In genomic region chr7:39720586-39720985, GRCh38 we compare ENCODE assay signal across 11 cellular contexts.
DNase-seq lines count a peak whose midpoint lies in the region; ATAC-seq and TF ChIP-seq lines count a peak whose summit lies in the region.
"Had no signal": no experiment of that assay in that cellular context is flagged by ENCODE, and none has a peak within 500 bp of the region (broad histone marks: within the 10 kb centered on the region; RNA-seq: fewer than 3 reads in every experiment).

No MANE protein-coding gene starts in this region.

- no peak for DNase-seq in activated naive CD8-positive, alpha-beta T cell treated with anti-CD3 and anti-CD28 coated beads, Interleukin-2, amount 50 U/mL, for 24 hours
- DNase-seq in activated naive CD8-positive, alpha-beta T cell treated with anti-CD3 and anti-CD28 coated beads for 36 hours: no peak
- DNase-seq in left lobe of liver (ENCODE audit: low spot score) (no peak), ureter (ENCODE audit: low spot score) (peak; percentile 70), HuH-7.5 (ENCODE audit: low spot score) (no peak), Kasumi-1 (lab: John Stamatoyannopoulos, UW) (no peak)
- DNase-seq: kidney had no signal

- peaks cover 2% of the 10 kb centered on the region for H3K36me3 Mint-ChIP-seq in activated naive CD8-positive, alpha-beta T cell treated with anti-CD3 and anti-CD28 coated beads, Interleukin-2, amount 50 U/mL, for 24 hours (ENCODE audit: low read depth)
- H3K36me3 Mint-ChIP-seq in activated naive CD8-positive, alpha-beta T cell treated with anti-CD3 and anti-CD28 coated beads for 36 hours: no peaks in the 10 kb centered on the region

- H3K27ac ChIP-seq in VCaP: peak overlapping the region; percentile 32; the same call in 1 of the 2 replicates

- H3K9me3 Mint-ChIP-seq in activated naive CD8-positive, alpha-beta T cell treated with anti-CD3 and anti-CD28 coated beads, Interleukin-2, amount 50 U/mL, for 24 hours: peaks cover 4% of the 10 kb centered on the region
- peaks cover 2% of the 10 kb centered on the region for H3K9me3 Mint-ChIP-seq in activated naive CD8-positive, alpha-beta T cell treated with anti-CD3 and anti-CD28 coated beads for 36 hours

- H3K27me3 Mint-ChIP-seq in activated naive CD8-positive, alpha-beta T cell treated with anti-CD3 and anti-CD28 coated beads, Interleukin-2, amount 50 U/mL, for 24 hours: no peaks in the 10 kb centered on the region
- H3K27me3 Mint-ChIP-seq in activated naive CD8-positive, alpha-beta T cell treated with anti-CD3 and anti-CD28 coated beads for 36 hours: no peaks in the 10 kb centered on the region

- H3K27ac Mint-ChIP-seq in activated naive CD8-positive, alpha-beta T cell treated with anti-CD3 and anti-CD28 coated beads, Interleukin-2, amount 50 U/mL, for 24 hours: peak overlapping the region; percentile 67
- no peak overlapping the region for H3K27ac Mint-ChIP-seq in activated naive CD8-positive, alpha-beta T cell treated with anti-CD3 and anti-CD28 coated beads for 36 hours
- H3K27ac Mint-ChIP-seq: IgD-negative memory B cell had no signal

- TF ChIP-seq CTCF in VCaP (conservative IDR thresholded peaks at IDR 0.05): no peak

- no peak overlapping the region for H3K4me3 Mint-ChIP-seq in activated naive CD8-positive, alpha-beta T cell treated with anti-CD3 and anti-CD28 coated beads, Interleukin-2, amount 50 U/mL, for 24 hours
- H3K4me3 Mint-ChIP-seq in activated naive CD8-positive, alpha-beta T cell treated with anti-CD3 and anti-CD28 coated beads for 36 hours: no peak overlapping the region

- ATAC-seq in activated naive CD8-positive, alpha-beta T cell treated with anti-CD3 and anti-CD28 coated beads, Interleukin-2, amount 50 U/mL, for 24 hours: peak; percentile 15
- ATAC-seq in left lobe of liver (peak; percentile 57), GM21528 (IDR thresholded peaks at IDR 0.05; ENCODE audit: low FRiP score, unreplicated experiment) (no peak)
- ATAC-seq: activated CD4-positive, CD25-positive, alpha-beta regulatory T cell treated with anti-CD3 and anti-CD28 coated beads, Interleukin-2, amount 50 U/mL, for 24 hours had no signal

- peaks cover 11% of the 10 kb centered on the region for H3K4me1 Mint-ChIP-seq in activated naive CD8-positive, alpha-beta T cell treated with anti-CD3 and anti-CD28 coated beads, Interleukin-2, amount 50 U/mL, for 24 hours
- peaks cover 7% of the 10 kb centered on the region for H3K4me1 Mint-ChIP-seq in activated naive CD8-positive, alpha-beta T cell treated with anti-CD3 and anti-CD28 coated beads for 36 hours
- H3K4me1 Mint-ChIP-seq: IgD-negative memory B cell had no signal
